In genomic region chr12:89777685-89778379, GRCh38 we compare ENCODE assay signal across 17 cellular contexts.
"Had no signal": no experiment of that assay in that cellular context is flagged by ENCODE, and none has a peak within 500 bp of the region (broad histone marks: within the 10 kb centered on the region; RNA-seq: fewer than 3 reads in every experiment).

No MANE protein-coding gene starts in this region.

- H3K36me3 ChIP-seq: esophagus squamous epithelium, left ventricle myocardium inferior, lower lobe of right lung, ovary, right atrium auricular region, sigmoid colon had no signal

- H3K9me3 ChIP-seq: esophagus squamous epithelium, lower lobe of right lung, ovary, right atrium auricular region, sigmoid colon had no signal

- H3K27me3 Mint-ChIP-seq: dendritic cell treated with granulocyte-macrophage colony-stimulating factor and Interleukin-4, amounts not matched to agents 40 ng/mL and 50 ng/mL, for 4 days; effector memory CD8-positive, alpha-beta T cell; naive B cell; type B pancreatic cell had no signal

- H3K4me3 Mint-ChIP-seq: dendritic cell treated with granulocyte-macrophage colony-stimulating factor and Interleukin-4, amounts not matched to agents 40 ng/mL and 50 ng/mL, for 4 days; effector memory CD8-positive, alpha-beta T cell; immature natural killer cell; neural crest cell; type B pancreatic cell had no signal

- H3K36me3 Mint-ChIP-seq: immature natural killer cell, type B pancreatic cell had no signal

- H3K4me1 ChIP-seq: left ventricle myocardium inferior, lower lobe of right lung, right atrium auricular region had no signal

- H3K4me1 Mint-ChIP-seq: immature natural killer cell, neural crest cell had no signal

- H3K9me3 Mint-ChIP-seq: effector memory CD8-positive, alpha-beta T cell had no signal

- H3K27me3 ChIP-seq: esophagus squamous epithelium, ovary, right atrium auricular region, sigmoid colon had no signal

- H3K4me3 ChIP-seq: esophagus squamous epithelium, left ventricle myocardium inferior, lower lobe of right lung, ovary, right atrium auricular region, sigmoid colon, skin epidermis had no signal

- ATAC-seq: effector memory CD8-positive, alpha-beta T cell; lower lobe of right lung had no signal

- DNase-seq: effector memory CD8-positive, alpha-beta T cell; esophagus squamous epithelium; foreskin fibroblast; immature natural killer cell; left ventricle myocardium inferior; lower lobe of right lung; mesenchymal stem cell; naive B cell; nucleus accumbens; ovary; sigmoid colon; stimulated activated naive CD4-positive, alpha-beta T cell treated with Interleukin-2 at 50 U/mL for 16 hours had no signal

- H3K27ac ChIP-seq: esophagus squamous epithelium, left ventricle myocardium inferior, lower lobe of right lung, ovary, right atrium auricular region, sigmoid colon, skin epidermis had no signal

- H3K27ac Mint-ChIP-seq: dendritic cell treated with granulocyte-macrophage colony-stimulating factor and Interleukin-4, amounts not matched to agents 40 ng/mL and 50 ng/mL, for 4 days; effector memory CD8-positive, alpha-beta T cell; naive B cell; type B pancreatic cell had no signal
